Comparison of ENCODE assay signal across 16 cellular contexts in genomic region chr17:73288534-73289302, GRCh38. TPM values are rescaled to one million over a fixed set of nuclear protein-coding genes. Genes with fewer than 3 reads are reported as not detected.
A peak's percentile ranks its signal among the peaks of the same experiment; 100 is the strongest.
DNase-seq lines count a peak whose midpoint lies in the region; ATAC-seq and TF ChIP-seq lines count a peak whose summit lies in the region.
"Had no signal": no experiment of that assay in that cellular context is flagged by ENCODE, and none has a peak within 500 bp of the region (broad histone marks: within the 10 kb centered on the region; RNA-seq: fewer than 3 reads in every experiment).

No MANE protein-coding gene starts in this region.

- peak overlapping the region; percentile 33 for H3K4me3 Mint-ChIP-seq in progenitor cell of endocrine pancreas (ENCODE audit: low read depth)
- H3K4me3 Mint-ChIP-seq: activated naive CD4-positive, alpha-beta T cell treated with anti-CD3 and anti-CD28 coated beads, Interleukin-2, amount 50 U/mL, for 24 hours had no signal

- H3K4me1 ChIP-seq in BLaER1 treated with 17β-estradiol and CSF1 and Interleukin-3, amounts not matched to agents 10 nM and 100 nM, result peaks cover 63 to 99% (median 81%) of the 10 kb centered on the region in 10 experiments
- peaks cover 0 to 93% of the 10 kb centered on the region in 2 donors for H3K4me1 ChIP-seq in right atrium auricular region

- H3K27ac Mint-ChIP-seq in progenitor cell of endocrine pancreas, result peak overlapping the region; percentile 80
- H3K27ac Mint-ChIP-seq: activated naive CD4-positive, alpha-beta T cell treated with anti-CD3 and anti-CD28 coated beads, Interleukin-2, amount 50 U/mL, for 24 hours had no signal

- ATAC-seq in HG02885 (IDR thresholded peaks at IDR 0.05; ENCODE audit: poor library complexity, unreplicated experiment), result no peak
- ATAC-seq: activated CD4-positive, CD25-positive, alpha-beta regulatory T cell treated with anti-CD3 and anti-CD28 coated beads, Interleukin-2, amount 50 U/mL, for 24 hours; stimulated activated naive CD8-positive, alpha-beta T cell treated with anti-CD3 and anti-CD28 coated beads, Interleukin-15, Interleukin-2, amounts not matched to agents 100 U/mL and 50 U/mL, for 24 hours had no signal

- H4K20me1 ChIP-seq in BLaER1 treated with 17β-estradiol and CSF1 and Interleukin-3, amounts not matched to agents 10 nM and 100 nM, result peaks cover 0 to 54% (median 16%) of the 10 kb centered on the region in 11 experiments; a peak in 12 of 22 replicates

- H3K9ac ChIP-seq in BLaER1 treated with 17β-estradiol and CSF1 and Interleukin-3, amounts not matched to agents 10 nM and 100 nM, result no peak overlapping the region

- H3K4me1 Mint-ChIP-seq in progenitor cell of endocrine pancreas (ENCODE audit: low read depth), result peaks cover 59% of the 10 kb centered on the region

- H3K27me3 Mint-ChIP-seq in progenitor cell of endocrine pancreas, result no peaks in the 10 kb centered on the region

- peak overlapping the region in 6 of 11 experiments; percentile 17 to 45 (median 28); a peak in 7 of 22 replicates for H3K27ac ChIP-seq in BLaER1 treated with 17β-estradiol and CSF1 and Interleukin-3, amounts not matched to agents 10 nM and 100 nM
- H3K27ac ChIP-seq in right atrium auricular region, result peak overlapping the region; percentile 90 to 96

- H3K9me3 Mint-ChIP-seq in progenitor cell of endocrine pancreas (ENCODE audit: low read depth), result no peaks in the 10 kb centered on the region
- H3K9me3 Mint-ChIP-seq: activated naive CD4-positive, alpha-beta T cell treated with anti-CD3 and anti-CD28 coated beads, Interleukin-2, amount 50 U/mL, for 24 hours had no signal

- no peaks in the 10 kb centered on the region for H3K27me3 ChIP-seq in BLaER1 treated with 17β-estradiol and CSF1 and Interleukin-3, amounts not matched to agents 10 nM and 100 nM
- no peaks in the 10 kb centered on the region for H3K27me3 ChIP-seq in right atrium auricular region

- H3K9me3 ChIP-seq in BLaER1 treated with 17β-estradiol and CSF1 and Interleukin-3, amounts not matched to agents 10 nM and 100 nM (replicated peaks in 1 of 11), result no peaks in the 10 kb centered on the region
- H3K9me3 ChIP-seq in right atrium auricular region, result no peaks in the 10 kb centered on the region

- H3K4me2 ChIP-seq in BLaER1 treated with 17β-estradiol and CSF1 and Interleukin-3, amounts not matched to agents 10 nM and 100 nM, result peak overlapping the region in 10 of 11 experiments; percentile 13 to 69 (median 48); a peak in 18 of 22 replicates

- TF ChIP-seq CTCF in right atrium auricular region (IDR thresholded peaks at IDR 0.05) (no peak), progenitor cell of endocrine pancreas (IDR thresholded peaks at IDR 0.05; ENCODE audit: unreplicated experiment) (no peak)

- DNase-seq in amniotic epithelial cell (ENCODE audit: low read depth) (peak; percentile 81), right atrium auricular region (ENCODE audit: low spot score) (peak; percentile 76), progenitor cell of endocrine pancreas (ENCODE audit: low spot score, unreplicated experiment) (no peak), DMS153 (lab: John Stamatoyannopoulos, UW) (no peak), activated gamma-delta T cell treated with Interleukin-2 at 50 U/mL for 16 hours (no peak), DMS114 treated with DMSO at 0.1 percent for 48 hours (lab: John Stamatoyannopoulos, UW; ENCODE audit: unreplicated experiment) (no peak)
- DNase-seq: GDM1; NCI-H1694 treated with DMSO at 0.1 percent for 48 hours; stimulated activated naive CD8-positive, alpha-beta T cell treated with anti-CD3 and anti-CD28 coated beads, Interleukin-15, Interleukin-2, amounts not matched to agents 100 U/mL and 50 U/mL, for 24 hours had no signal

- peaks cover 0 to 17% (median 10%) of the 10 kb centered on the region in 11 experiments; a peak in 13 of 22 replicates for H3K36me3 ChIP-seq in BLaER1 treated with 17β-estradiol and CSF1 and Interleukin-3, amounts not matched to agents 10 nM and 100 nM
- peaks cover 20% of the 10 kb centered on the region for H3K36me3 ChIP-seq in right atrium auricular region

- peaks cover 11% of the 10 kb centered on the region for H3K36me3 Mint-ChIP-seq in progenitor cell of endocrine pancreas (ENCODE audit: insufficient read depth)
- H3K36me3 Mint-ChIP-seq: activated naive CD4-positive, alpha-beta T cell treated with anti-CD3 and anti-CD28 coated beads, Interleukin-2, amount 50 U/mL, for 24 hours had no signal

- no peak overlapping the region for H3K4me3 ChIP-seq in BLaER1 treated with 17β-estradiol and CSF1 and Interleukin-3, amounts not matched to agents 10 nM and 100 nM
- no peak overlapping the region for H3K4me3 ChIP-seq in right atrium auricular region

RNA-seq across cellular contexts. Expression of gene CDC42EP4, which starts 23.1 kb away (rescaled TPM):
- total RNA-seq in right atrium auricular region, result 10 to 100 TPM; 35.4 to 56.0 TPM
- total RNA-seq in progenitor cell of endocrine pancreas, result 66.0 and 77.9 TPM in 2 replicates

RNA-seq across cellular contexts. Expression of gene CPSF4L, which starts 27.0 kb away (rescaled TPM):
- total RNA-seq in right atrium auricular region (not detected), progenitor cell of endocrine pancreas (0.33 TPM in 1 of 2 replicates, not detected in the other)
- total RNA-seq: A673, HT1080, kidney epithelial cell had no signal

Comparison
In these comparisons a context has a peak if more than half of its experiments do, and no peak if none do; other contexts are left out.
1. DNase-seq: peak in amniotic epithelial cell (single experiment) and right atrium auricular region (single experiment); none in progenitor cell of endocrine pancreas (single experiment), DMS153 (single experiment), activated gamma-delta T cell treated with Interleukin-2 at 50 U/mL for 16 hours (single experiment) and DMS114 treated with DMSO at 0.1 percent for 48 hours (single experiment).